6 cellular contexts compared by ENCODE assay signal in the genomic region with DNA sequence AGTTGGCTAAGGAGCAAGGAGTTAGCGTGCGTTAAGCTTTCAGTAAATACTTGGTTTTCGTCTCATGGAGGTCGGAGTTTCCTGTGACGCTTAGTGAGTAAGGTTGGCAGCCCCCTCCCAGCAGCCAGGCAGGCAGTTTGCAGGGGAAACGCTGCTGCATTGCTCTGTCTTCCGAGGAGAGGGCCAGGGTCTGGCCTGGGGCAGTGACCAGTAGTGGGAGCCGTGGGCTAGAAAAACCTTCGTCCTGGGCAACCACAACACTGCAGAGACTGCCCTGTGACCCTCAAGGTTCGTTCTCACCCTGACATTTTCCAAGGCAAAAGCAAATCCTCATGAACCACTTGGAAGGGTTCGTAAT. TPM values are rescaled to one million over a fixed set of nuclear protein-coding genes. Genes with fewer than 3 reads are reported as not detected.
DNase-seq lines count a peak whose midpoint lies in the region; ATAC-seq lines count a peak whose summit lies in the region.

No MANE protein-coding gene starts in this region.

- H3K4me3 ChIP-seq in SK-N-MC (peak overlapping the region; percentile 90), iPS-15b (ENCODE audit: low read depth, low read length) (peak overlapping the region; percentile 98), aorta (ENCODE audit: low read length in 2 of 2) (peak overlapping the region; percentile 57 to 71)

- peak overlapping the region; percentile 95 for H3K9ac ChIP-seq in SK-N-MC (ENCODE audit: insufficient read length)
- peak overlapping the region; percentile 74 for H3K9ac ChIP-seq in iPS-15b (ENCODE audit: low read depth, low read length)

- intact Hi-C loops in aorta (cut with DNase I): loop anchor here in 1 of 2 donors (5.0 kb wide), 2 partner anchors 40 to 55 kb away; a partner anchor contains a TSS

- H3K4me1 ChIP-seq in iPS-15b (ENCODE audit: control insufficient read depth, insufficient read depth, low read length): peaks cover 6% of the 10 kb centered on the region
- no peaks in the 10 kb centered on the region for H3K4me1 ChIP-seq in aorta (ENCODE audit: control insufficient read depth in 1 of 2, insufficient read depth in 2 of 2, low read length in 2 of 2)

- H3K27me3 ChIP-seq in iPS-15b (ENCODE audit: control insufficient read depth, insufficient read depth, low read length): no peaks in the 10 kb centered on the region
- H3K27me3 ChIP-seq in aorta (ENCODE audit: control insufficient read depth in 1 of 2, insufficient read depth in 2 of 2, low read length in 1 of 2): no peaks in the 10 kb centered on the region

- no peak for DNase-seq in SK-N-MC (ENCODE audit: low read depth, low spot score)
- DNase-seq in aorta: no peak
- DNase-seq in activated CD4-positive, alpha-beta T cell treated with anti-CD3 and anti-CD28 coated beads for 4 hours: no peak

- H3K27ac ChIP-seq in SK-N-MC (no peak overlapping the region), aorta (ENCODE audit: low read depth in 1 of 2, low read length in 2 of 2) (peak overlapping the region in 1 of 2 donors; percentile 43)

- 2 to 3% methylated on average over 11 of the region's 11 CpGs for WGBS in aorta, 2 donors

- ATAC-seq in GM19023 (IDR thresholded peaks at IDR 0.05; ENCODE audit: unreplicated experiment) (peak; percentile 1), aorta (ENCODE audit: low FRiP score) (peak; percentile 3), GM21515 (IDR thresholded peaks at IDR 0.05; ENCODE audit: unreplicated experiment) (no peak)

- H3K36me3 ChIP-seq in SK-N-MC (ENCODE audit: insufficient read depth, low read length) (no peaks in the 10 kb centered on the region), iPS-15b (ENCODE audit: control insufficient read depth, insufficient read depth, low read length) (no peaks in the 10 kb centered on the region), aorta (ENCODE audit: control insufficient read depth in 1 of 2, insufficient read depth in 2 of 2, low read length in 1 of 2) (no peaks in the 10 kb centered on the region)

- H3K9me3 ChIP-seq in SK-N-MC (ENCODE audit: low read depth, low read length): no peaks in the 10 kb centered on the region
- H3K9me3 ChIP-seq in iPS-15b (ENCODE audit: control insufficient read depth, insufficient read depth, low read length): no peaks in the 10 kb centered on the region
- H3K9me3 ChIP-seq in aorta (ENCODE audit: control insufficient read depth, low read length): no peaks in the 10 kb centered on the region

RNA-seq across cellular contexts. Expression of a gene that starts 0.4 kb away (rescaled TPM):
- total RNA-seq in aorta: 10 to 100 TPM; 17.4 to 26.0 TPM
- 10 to 100 TPM; 35.2 to 81.3 TPM for polyA plus RNA-seq in aorta

RNA-seq across cellular contexts. Expression of a gene that starts 0.6 kb away (rescaled TPM):
- total RNA-seq in aorta: 10 to 100 TPM; 90.8 to 98.0 TPM
- polyA plus RNA-seq in aorta: 100 to 1,000 TPM in 1 of 2 donors, 10 to 100 TPM in 1; 52.0 to 300 TPM

RNA-seq across cellular contexts. Expression of a gene that starts 40.7 kb away (rescaled TPM):
- 10 to 100 TPM; 11.2 to 14.2 TPM for total RNA-seq in aorta
- 10 to 100 TPM in 1 of 2 donors, 1 to 10 TPM in 1; 5.4 to 13.4 TPM for polyA plus RNA-seq in aorta

RNA-seq across cellular contexts. Expression of a gene that starts 54.2 kb away (rescaled TPM):
- 10 to 100 TPM; 27.5 to 44.2 TPM for total RNA-seq in aorta
- 10 to 100 TPM in 1 of 2 donors, 1 to 10 TPM in 1; 5.9 to 42.5 TPM for polyA plus RNA-seq in aorta
